Comparison of ENCODE assay signal across 9 cellular contexts in genomic region chr1:228837817-228838716, GRCh38.
A peak's percentile ranks its signal among the peaks of the same experiment; 100 is the strongest.
DNase-seq lines count a peak whose midpoint lies in the region; ATAC-seq and TF ChIP-seq lines count a peak whose summit lies in the region.
"Had no signal": no experiment of that assay in that cellular context is flagged by ENCODE, and none has a peak within 500 bp of the region (broad histone marks: within the 10 kb centered on the region; RNA-seq: fewer than 3 reads in every experiment).

No MANE protein-coding gene starts in this region.

- peaks cover 6% of the 10 kb centered on the region for H3K9me3 Mint-ChIP-seq in activated CD4-positive, alpha-beta T cell treated with anti-CD3 and anti-CD28 coated beads, Interleukin-2, amount 10 ng/mL, durations not matched to agents 24 days and 14 days

- H3K27ac Mint-ChIP-seq in activated CD4-positive, alpha-beta T cell treated with anti-CD3 and anti-CD28 coated beads, Interleukin-2, amount 10 ng/mL, durations not matched to agents 24 days and 14 days: no peak overlapping the region

- no peak overlapping the region for H3K4me3 Mint-ChIP-seq in activated CD4-positive, alpha-beta T cell treated with anti-CD3 and anti-CD28 coated beads, Interleukin-2, amount 10 ng/mL, durations not matched to agents 24 days and 14 days

- peak; percentile 46 for DNase-seq in activated CD4-positive, alpha-beta T cell treated with anti-CD3 and anti-CD28 coated beads, Interleukin-2, amount 10 ng/mL, durations not matched to agents 24 days and 14 days
- no peak for DNase-seq in activated CD4-positive, alpha-beta T cell treated with anti-CD3 and anti-CD28 coated beads, Interleukin-2, amount 50 U/mL, for 4 hours
- peak; percentile 68 to 85 for DNase-seq in NOMO-1 (lab: John Stamatoyannopoulos, UW; ENCODE audit: unreplicated experiment in 2 of 2)
- DNase-seq in epithelial cell of proximal tubule (ENCODE audit: low read depth): peak; percentile 95
- peak; percentile 49 for DNase-seq in omental fat pad (ENCODE audit: low spot score)
- DNase-seq in stimulated activated CD8-positive, alpha-beta memory T cell treated with anti-CD3 and anti-CD28 coated beads, Interleukin-4, amount 100 ng/mL, for 48 hours: no peak
- DNase-seq in stimulated activated CD4-positive, alpha-beta T cell treated with anti-CD3 and anti-CD28 coated beads, Interleukin-2, amount 100 ng/mL, for 24 hours: no peak
- DNase-seq in activated CD8-positive, alpha-beta memory T cell treated with anti-CD3 and anti-CD28 coated beads, Interleukin-2, amount 50 U/mL, for 4 hours: no peak

- peak overlapping the region; percentile 33 for H3K4me3 ChIP-seq in epithelial cell of proximal tubule (ENCODE audit: low read depth, low read length)
- H3K4me3 ChIP-seq: thoracic aorta had no signal

- H3K36me3 Mint-ChIP-seq in activated CD4-positive, alpha-beta T cell treated with anti-CD3 and anti-CD28 coated beads, Interleukin-2, amount 10 ng/mL, durations not matched to agents 24 days and 14 days (ENCODE audit: low read depth): no peaks in the 10 kb centered on the region

- peak; percentile 64 for ATAC-seq in omental fat pad (ENCODE audit: low FRiP score)

- TF ChIP-seq CTCF in epithelial cell of proximal tubule (conservative IDR thresholded peaks at IDR 0.05; ENCODE audit: low read depth, low read length) (no peak), omental fat pad (IDR thresholded peaks at IDR 0.05) (no peak)

- H3K4me1 Mint-ChIP-seq in activated CD4-positive, alpha-beta T cell treated with anti-CD3 and anti-CD28 coated beads, Interleukin-2, amount 10 ng/mL, durations not matched to agents 24 days and 14 days: peaks cover 5% of the 10 kb centered on the region

- H3K27me3 Mint-ChIP-seq in activated CD4-positive, alpha-beta T cell treated with anti-CD3 and anti-CD28 coated beads, Interleukin-2, amount 10 ng/mL, durations not matched to agents 24 days and 14 days: peaks cover 19% of the 10 kb centered on the region

- intact Hi-C loops in activated CD4-positive, alpha-beta T cell treated with anti-CD3 and anti-CD28 coated beads, Interleukin-2, amount 10 ng/mL, durations not matched to agents 24 days and 14 days (cut with micrococcal nuclease): no loop called here

Comparison
In these comparisons a context has a peak if more than half of its experiments do, and no peak if none do; other contexts are left out.
1. DNase-seq: peak in activated CD4-positive, alpha-beta T cell treated with anti-CD3 and anti-CD28 coated beads, Interleukin-2, amount 10 ng/mL, durations not matched to agents 24 days and 14 days (single experiment), NOMO-1 (2 of 2), epithelial cell of proximal tubule (single experiment) and omental fat pad (single experiment); none in activated CD4-positive, alpha-beta T cell treated with anti-CD3 and anti-CD28 coated beads, Interleukin-2, amount 50 U/mL, for 4 hours (0 of 2), stimulated activated CD8-positive, alpha-beta memory T cell treated with anti-CD3 and anti-CD28 coated beads, Interleukin-4, amount 100 ng/mL, for 48 hours (single experiment), stimulated activated CD4-positive, alpha-beta T cell treated with anti-CD3 and anti-CD28 coated beads, Interleukin-2, amount 100 ng/mL, for 24 hours (0 of 2) and activated CD8-positive, alpha-beta memory T cell treated with anti-CD3 and anti-CD28 coated beads, Interleukin-2, amount 50 U/mL, for 4 hours (single experiment).